ENCODE assay signal across 17 cellular contexts in genomic region chr4:119659576-119659975, GRCh38. TPM values are rescaled to one million over a fixed set of nuclear protein-coding genes. Genes with fewer than 3 reads are reported as not detected.
A peak's percentile ranks its signal among the peaks of the same experiment; 100 is the strongest.
DNase-seq lines count a peak whose midpoint lies in the region; ATAC-seq and TF ChIP-seq lines count a peak whose summit lies in the region.
"Had no signal": no experiment of that assay in that cellular context is flagged by ENCODE, and none has a peak within 500 bp of the region (broad histone marks: within the 10 kb centered on the region; RNA-seq: fewer than 3 reads in every experiment).

No MANE protein-coding gene starts in this region.

- no peaks in the 10 kb centered on the region for H3K79me2 ChIP-seq in ACC112 (ENCODE audit: control insufficient read depth, insufficient read depth, low read length, unreplicated experiment)

- DNase-seq in Daoy (ENCODE audit: low read depth) (peak; percentile 4), NCI-H526 treated with DMSO at 0.1 percent for 48 hours (lab: John Stamatoyannopoulos, UW) (peak; percentile 22), fibroblast of the aortic adventitia (ENCODE audit: low read depth) (peak; percentile 85), HK-2 (ENCODE audit: unreplicated experiment) (no peak), occipital lobe (lab: John Stamatoyannopoulos, UW) (no peak), NK-92 (lab: John Stamatoyannopoulos, UW; ENCODE audit: unreplicated experiment) (no peak)
- DNase-seq: activated T-cell treated with anti-CD3 and anti-CD28 coated beads, Interleukin-2, amount 50 U/mL, for 1 hour; cortex of kidney; esophagus squamous epithelium; NCI-H1436 treated with DMSO at 0.1 percent for 48 hours; stimulated activated CD4-positive, alpha-beta T cell treated with anti-CD3 and anti-CD28 coated beads, Interleukin-4, amount 100 ng/mL, for 1 hour; uterus had no signal

- no peak for TF ChIP-seq CTCF in fibroblast of the aortic adventitia (IDR thresholded peaks at IDR 0.05; ENCODE audit: insufficient read depth, low read length)

- H3K36me3 ChIP-seq in ACC112 (ENCODE audit: insufficient read depth, low read length): no peaks in the 10 kb centered on the region
- H3K36me3 ChIP-seq: BLaER1, esophagus squamous epithelium, uterus had no signal

- no peak for ATAC-seq in HG03439 (IDR thresholded peaks at IDR 0.05; ENCODE audit: unreplicated experiment)
- ATAC-seq: activated CD4-positive, CD25-positive, alpha-beta regulatory T cell treated with anti-CD3 and anti-CD28 coated beads, Interleukin-2, amount 50 U/mL, for 24 hours; stimulated activated memory B cell treated with anti-CD40 and anti-IgM and Interleukin-4, amounts not matched to agents 10 μg/mL and 1 μg/mL and 100 μg/mL, for 72 hours had no signal

- no peak overlapping the region for H3K27ac ChIP-seq in ACC112 (ENCODE audit: low read depth, low read length)
- H3K27ac ChIP-seq: BLaER1, esophagus squamous epithelium, uterus had no signal

- no peak overlapping the region for H3K4me3 ChIP-seq in ACC112 (ENCODE audit: low read depth, low read length)
- no peak overlapping the region for H3K4me3 ChIP-seq in fibroblast of the aortic adventitia (ENCODE audit: low read depth, low read length)
- H3K4me3 ChIP-seq: BLaER1, esophagus squamous epithelium, uterus had no signal

- peak overlapping the region; percentile 34 for H2AFZ ChIP-seq in ACC112 (ENCODE audit: low read length, unreplicated experiment)

- peaks cover 20% of the 10 kb centered on the region for H3K4me1 ChIP-seq in ACC112 (ENCODE audit: control insufficient read depth, insufficient read depth, low read length, unreplicated experiment)
- H3K4me1 ChIP-seq: BLaER1, uterus had no signal

- no peaks in the 10 kb centered on the region for H3K27me3 ChIP-seq in ACC112 (ENCODE audit: insufficient read depth, low read length)
- H3K27me3 ChIP-seq: BLaER1, esophagus squamous epithelium, uterus had no signal

RNA-seq across cellular contexts. Expression of gene PDE5A, which starts 31.0 kb away (rescaled TPM):
- 8.3 and 12.8 TPM in 2 replicates for total RNA-seq in Daoy (2014; rRNA removed; shearing (Covaris generic))
- total RNA-seq in fibroblast of the aortic adventitia (ENCODE audit: low replicate concordance): 29.3 and 146 TPM in 2 replicates
- 17.9 TPM for total RNA-seq in occipital lobe

Comparison
In these comparisons a context has a peak if more than half of its experiments do, and no peak if none do; other contexts are left out.
1. DNase-seq: peak in Daoy (single experiment), NCI-H526 treated with DMSO at 0.1 percent for 48 hours (single experiment) and fibroblast of the aortic adventitia (single experiment); none in HK-2 (single experiment), occipital lobe (single experiment) and NK-92 (single experiment).